1 cellular context compared by ENCODE assay signal in the genomic region with DNA sequence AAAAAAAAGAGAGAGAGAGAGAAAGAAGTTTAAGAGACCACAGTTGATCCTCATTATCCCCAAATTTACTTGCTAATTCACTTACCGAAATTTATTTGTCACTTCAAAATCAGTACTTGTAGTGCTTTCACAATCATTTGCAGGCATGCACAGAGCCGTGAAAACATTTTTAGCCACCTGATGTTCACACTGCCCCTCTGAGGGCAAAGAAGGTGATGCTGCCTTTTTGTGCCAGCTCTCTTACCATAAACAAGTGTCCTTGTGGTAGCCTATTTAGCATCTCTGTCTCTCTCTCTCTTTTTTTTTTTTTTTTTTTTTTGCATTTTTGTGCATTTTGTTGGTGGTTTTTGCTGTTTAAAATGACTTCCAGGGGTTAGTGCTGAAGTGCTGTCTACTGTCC.
TF ChIP-seq lines count a peak whose summit lies in the region.

No MANE protein-coding gene starts in this region.

TF ChIP-seq in WTC11, 78 proteins besides CTCF, POLR2A, EP300 and RAD21 (continued from another document):
- TF ChIP-seq, protein P1, sequence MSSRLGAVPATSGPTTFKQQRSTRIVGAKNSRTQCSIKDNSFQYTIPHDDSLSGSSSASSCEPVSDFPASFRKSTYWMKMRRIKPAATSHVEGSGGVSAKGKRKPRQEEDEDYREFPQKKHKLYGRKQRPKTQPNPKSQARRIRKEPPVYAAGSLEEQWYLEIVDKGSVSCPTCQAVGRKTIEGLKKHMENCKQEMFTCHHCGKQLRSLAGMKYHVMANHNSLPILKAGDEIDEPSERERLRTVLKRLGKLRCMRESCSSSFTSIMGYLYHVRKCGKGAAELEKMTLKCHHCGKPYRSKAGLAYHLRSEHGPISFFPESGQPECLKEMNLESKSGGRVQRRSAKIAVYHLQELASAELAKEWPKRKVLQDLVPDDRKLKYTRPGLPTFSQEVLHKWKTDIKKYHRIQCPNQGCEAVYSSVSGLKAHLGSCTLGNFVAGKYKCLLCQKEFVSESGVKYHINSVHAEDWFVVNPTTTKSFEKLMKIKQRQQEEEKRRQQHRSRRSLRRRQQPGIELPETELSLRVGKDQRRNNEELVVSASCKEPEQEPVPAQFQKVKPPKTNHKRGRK (CRISPR knock-in tag; IDR thresholded peaks at IDR 0.05; ENCODE audit: borderline replicate concordance): no peak
- TF ChIP-seq, protein P2, sequence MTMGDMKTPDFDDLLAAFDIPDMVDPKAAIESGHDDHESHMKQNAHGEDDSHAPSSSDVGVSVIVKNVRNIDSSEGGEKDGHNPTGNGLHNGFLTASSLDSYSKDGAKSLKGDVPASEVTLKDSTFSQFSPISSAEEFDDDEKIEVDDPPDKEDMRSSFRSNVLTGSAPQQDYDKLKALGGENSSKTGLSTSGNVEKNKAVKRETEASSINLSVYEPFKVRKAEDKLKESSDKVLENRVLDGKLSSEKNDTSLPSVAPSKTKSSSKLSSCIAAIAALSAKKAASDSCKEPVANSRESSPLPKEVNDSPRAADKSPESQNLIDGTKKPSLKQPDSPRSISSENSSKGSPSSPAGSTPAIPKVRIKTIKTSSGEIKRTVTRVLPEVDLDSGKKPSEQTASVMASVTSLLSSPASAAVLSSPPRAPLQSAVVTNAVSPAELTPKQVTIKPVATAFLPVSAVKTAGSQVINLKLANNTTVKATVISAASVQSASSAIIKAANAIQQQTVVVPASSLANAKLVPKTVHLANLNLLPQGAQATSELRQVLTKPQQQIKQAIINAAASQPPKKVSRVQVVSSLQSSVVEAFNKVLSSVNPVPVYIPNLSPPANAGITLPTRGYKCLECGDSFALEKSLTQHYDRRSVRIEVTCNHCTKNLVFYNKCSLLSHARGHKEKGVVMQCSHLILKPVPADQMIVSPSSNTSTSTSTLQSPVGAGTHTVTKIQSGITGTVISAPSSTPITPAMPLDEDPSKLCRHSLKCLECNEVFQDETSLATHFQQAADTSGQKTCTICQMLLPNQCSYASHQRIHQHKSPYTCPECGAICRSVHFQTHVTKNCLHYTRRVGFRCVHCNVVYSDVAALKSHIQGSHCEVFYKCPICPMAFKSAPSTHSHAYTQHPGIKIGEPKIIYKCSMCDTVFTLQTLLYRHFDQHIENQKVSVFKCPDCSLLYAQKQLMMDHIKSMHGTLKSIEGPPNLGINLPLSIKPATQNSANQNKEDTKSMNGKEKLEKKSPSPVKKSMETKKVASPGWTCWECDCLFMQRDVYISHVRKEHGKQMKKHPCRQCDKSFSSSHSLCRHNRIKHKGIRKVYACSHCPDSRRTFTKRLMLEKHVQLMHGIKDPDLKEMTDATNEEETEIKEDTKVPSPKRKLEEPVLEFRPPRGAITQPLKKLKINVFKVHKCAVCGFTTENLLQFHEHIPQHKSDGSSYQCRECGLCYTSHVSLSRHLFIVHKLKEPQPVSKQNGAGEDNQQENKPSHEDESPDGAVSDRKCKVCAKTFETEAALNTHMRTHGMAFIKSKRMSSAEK (CRISPR knock-in tag; IDR thresholded peaks at IDR 0.05; ENCODE audit: borderline replicate concordance): no peak
- TF ChIP-seq, protein P3, sequence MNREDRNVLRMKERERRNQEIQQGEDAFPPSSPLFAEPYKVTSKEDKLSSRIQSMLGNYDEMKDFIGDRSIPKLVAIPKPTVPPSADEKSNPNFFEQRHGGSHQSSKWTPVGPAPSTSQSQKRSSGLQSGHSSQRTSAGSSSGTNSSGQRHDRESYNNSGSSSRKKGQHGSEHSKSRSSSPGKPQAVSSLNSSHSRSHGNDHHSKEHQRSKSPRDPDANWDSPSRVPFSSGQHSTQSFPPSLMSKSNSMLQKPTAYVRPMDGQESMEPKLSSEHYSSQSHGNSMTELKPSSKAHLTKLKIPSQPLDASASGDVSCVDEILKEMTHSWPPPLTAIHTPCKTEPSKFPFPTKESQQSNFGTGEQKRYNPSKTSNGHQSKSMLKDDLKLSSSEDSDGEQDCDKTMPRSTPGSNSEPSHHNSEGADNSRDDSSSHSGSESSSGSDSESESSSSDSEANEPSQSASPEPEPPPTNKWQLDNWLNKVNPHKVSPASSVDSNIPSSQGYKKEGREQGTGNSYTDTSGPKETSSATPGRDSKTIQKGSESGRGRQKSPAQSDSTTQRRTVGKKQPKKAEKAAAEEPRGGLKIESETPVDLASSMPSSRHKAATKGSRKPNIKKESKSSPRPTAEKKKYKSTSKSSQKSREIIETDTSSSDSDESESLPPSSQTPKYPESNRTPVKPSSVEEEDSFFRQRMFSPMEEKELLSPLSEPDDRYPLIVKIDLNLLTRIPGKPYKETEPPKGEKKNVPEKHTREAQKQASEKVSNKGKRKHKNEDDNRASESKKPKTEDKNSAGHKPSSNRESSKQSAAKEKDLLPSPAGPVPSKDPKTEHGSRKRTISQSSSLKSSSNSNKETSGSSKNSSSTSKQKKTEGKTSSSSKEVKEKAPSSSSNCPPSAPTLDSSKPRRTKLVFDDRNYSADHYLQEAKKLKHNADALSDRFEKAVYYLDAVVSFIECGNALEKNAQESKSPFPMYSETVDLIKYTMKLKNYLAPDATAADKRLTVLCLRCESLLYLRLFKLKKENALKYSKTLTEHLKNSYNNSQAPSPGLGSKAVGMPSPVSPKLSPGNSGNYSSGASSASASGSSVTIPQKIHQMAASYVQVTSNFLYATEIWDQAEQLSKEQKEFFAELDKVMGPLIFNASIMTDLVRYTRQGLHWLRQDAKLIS (CRISPR knock-in tag; IDR thresholded peaks at IDR 0.05; ENCODE audit: borderline replicate concordance): no peak
- TF ChIP-seq TEAD4 (CRISPR knock-in tag; IDR thresholded peaks at IDR 0.05) (no peak), ELF4 (CRISPR knock-in tag; IDR thresholded peaks at IDR 0.05; ENCODE audit: low read depth) (no peak), NR2C2 (CRISPR knock-in tag; IDR thresholded peaks at IDR 0.05) (no peak), ETV6 (CRISPR knock-in tag; IDR thresholded peaks at IDR 0.05) (no peak)
- TF ChIP-seq, protein P4, sequence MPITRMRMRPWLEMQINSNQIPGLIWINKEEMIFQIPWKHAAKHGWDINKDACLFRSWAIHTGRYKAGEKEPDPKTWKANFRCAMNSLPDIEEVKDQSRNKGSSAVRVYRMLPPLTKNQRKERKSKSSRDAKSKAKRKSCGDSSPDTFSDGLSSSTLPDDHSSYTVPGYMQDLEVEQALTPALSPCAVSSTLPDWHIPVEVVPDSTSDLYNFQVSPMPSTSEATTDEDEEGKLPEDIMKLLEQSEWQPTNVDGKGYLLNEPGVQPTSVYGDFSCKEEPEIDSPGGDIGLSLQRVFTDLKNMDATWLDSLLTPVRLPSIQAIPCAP (CRISPR knock-in tag; IDR thresholded peaks at IDR 0.05): no peak
